25 cellular contexts compared by ENCODE assay signal in genomic region chr5:105978011-105978410, GRCh38.
"Had no signal": no experiment of that assay in that cellular context is flagged by ENCODE, and none has a peak within 500 bp of the region (broad histone marks: within the 10 kb centered on the region; RNA-seq: fewer than 3 reads in every experiment).

No MANE protein-coding gene starts in this region.

- H3K27me3 Mint-ChIP-seq: activated CD8-positive, alpha-beta T cell treated with anti-CD3 and anti-CD28 coated beads for 36 hours; activated naive CD8-positive, alpha-beta T cell treated with anti-CD3 and anti-CD28 coated beads, Interleukin-2, amount 10 ng/mL, durations not matched to agents 7 days and 5 days had no signal

- H3K36me3 Mint-ChIP-seq: activated naive CD8-positive, alpha-beta T cell treated with anti-CD3 and anti-CD28 coated beads, Interleukin-2, amount 10 ng/mL, durations not matched to agents 7 days and 5 days had no signal

- H3K27ac Mint-ChIP-seq: activated CD8-positive, alpha-beta T cell treated with anti-CD3 and anti-CD28 coated beads for 36 hours; activated naive CD8-positive, alpha-beta T cell treated with anti-CD3 and anti-CD28 coated beads, Interleukin-2, amount 10 ng/mL, durations not matched to agents 7 days and 5 days; activated T-cell treated with anti-CD3 and anti-CD28 coated beads, Interleukin-2, amount 50 U/mL, for 72 hours; activated T-helper 2 cell treated with anti-CD3 and anti-CD28 coated beads, Interferon-gamma antibody, Interleukin-2, Interleukin-4, amounts not matched to agents 10 μg/mL and 5 μg/mL and 100 μg/mL, durations not matched to agents 14 hours and 24 hours and 36 hours; T-helper 1 cell treated with Interleukin-12 subunit alpha and Interleukin-12 subunit beta and Interleukin-4 antibody, amounts not matched to agents 30 μg/mL and 1 μg/mL, for 36 hours had no signal

- ATAC-seq: activated CD4-positive, CD25-positive, alpha-beta regulatory T cell treated with anti-CD3 and anti-CD28 coated beads, Interleukin-2, amount 50 U/mL, for 24 hours; activated CD8-positive, alpha-beta T cell treated with anti-CD3 and anti-CD28 coated beads for 36 hours; activated T-cell treated with anti-CD3 and anti-CD28 coated beads, Interleukin-2, amount 50 U/mL, for 72 hours; Panc1; Right ventricle myocardium inferior had no signal

- H3K9me3 Mint-ChIP-seq: activated CD8-positive, alpha-beta T cell treated with anti-CD3 and anti-CD28 coated beads for 36 hours had no signal

- H3K4me1 Mint-ChIP-seq: activated naive CD8-positive, alpha-beta T cell treated with anti-CD3 and anti-CD28 coated beads, Interleukin-2, amount 10 ng/mL, durations not matched to agents 7 days and 5 days had no signal

- DNase-seq: activated CD4-positive, alpha-beta T cell treated with anti-CD3 and anti-CD28 coated beads for 4 hours; activated CD8-positive, alpha-beta memory T cell treated with anti-CD3 and anti-CD28 coated beads, Interleukin-2, amount 50 U/mL, for 4 hours; activated CD8-positive, alpha-beta T cell treated with anti-CD3 and anti-CD28 coated beads for 36 hours; activated naive CD4-positive, alpha-beta T cell treated with anti-CD3 and anti-CD28 coated beads, Interleukin-2, amount 50 U/mL, for 16 hours; activated naive CD8-positive, alpha-beta T cell treated with anti-CD3 and anti-CD28 coated beads, Interleukin-2, amount 10 ng/mL, durations not matched to agents 7 days and 5 days; activated T-cell treated with anti-CD3 and anti-CD28 coated beads, Interleukin-2, amount 50 U/mL, for 72 hours; amygdala; brain microvascular endothelial cell; MG63; MV-4-11; NCI-H1092 treated with DMSO at 0.1 percent for 48 hours; NCI-H1417 treated with DMSO at 0.1 percent for 48 hours; NCI-H1694; NCI-H2029; NCI-H2107; NCI-H510A treated with DMSO at 0.1 percent for 48 hours; NCI-H69; NK-92 treated with Interleukin-12 subunit alpha and Interleukin-12 subunit beta, amount 100 ng/mL, for 24 hours; OCI-M1; RPMI8226 had no signal

- H3K4me3 Mint-ChIP-seq: activated CD8-positive, alpha-beta T cell treated with anti-CD3 and anti-CD28 coated beads for 36 hours; activated naive CD8-positive, alpha-beta T cell treated with anti-CD3 and anti-CD28 coated beads, Interleukin-2, amount 10 ng/mL, durations not matched to agents 7 days and 5 days; activated T-cell treated with anti-CD3 and anti-CD28 coated beads, Interleukin-2, amount 50 U/mL, for 72 hours; T-helper 1 cell treated with Interleukin-12 subunit alpha and Interleukin-12 subunit beta and Interleukin-4 antibody, amounts not matched to agents 30 μg/mL and 1 μg/mL, for 36 hours had no signal
